Comparison of ENCODE assay signal across 9 cellular contexts in the genomic region with DNA sequence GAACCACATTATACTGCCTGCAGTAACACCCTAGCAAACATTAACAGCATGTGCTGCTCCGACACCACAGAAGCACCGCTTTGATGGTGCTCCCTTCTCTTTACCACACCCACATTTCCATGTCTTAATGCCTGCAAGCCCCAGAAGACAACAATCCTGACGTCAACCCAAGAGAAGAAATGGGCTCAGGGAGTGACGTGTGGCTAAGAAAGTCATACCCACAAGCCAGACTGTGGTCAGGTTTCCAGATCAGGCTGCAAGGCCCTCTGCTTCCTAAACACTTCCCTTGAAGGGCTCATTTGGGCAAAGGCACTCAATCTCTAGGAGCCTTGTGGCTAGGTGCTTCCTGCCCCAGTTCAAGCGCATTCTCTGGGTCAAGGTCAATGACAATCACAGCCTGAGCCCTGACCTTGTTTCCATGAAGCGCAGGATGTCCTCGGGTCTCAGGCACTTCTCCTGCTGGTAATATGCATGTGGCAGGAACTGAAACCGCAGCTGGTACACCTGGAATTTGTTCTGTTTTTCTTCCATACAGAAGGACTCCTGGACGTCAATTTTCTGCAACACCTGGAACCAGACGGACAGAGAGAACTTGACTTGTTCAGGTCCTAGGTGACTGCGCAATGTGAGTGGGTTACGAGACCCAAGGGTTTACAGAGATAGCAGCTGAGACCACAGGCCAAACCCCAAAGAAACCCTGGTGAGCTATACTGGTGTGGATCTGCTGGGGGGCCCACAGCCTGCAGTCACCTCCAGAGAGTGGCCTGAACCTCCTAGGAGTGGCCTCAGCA.
DNase-seq lines count a peak whose midpoint lies in the region; ATAC-seq, FAIRE-seq and TF ChIP-seq lines count a peak whose summit lies in the region.
"Had no signal": no experiment of that assay in that cellular context is flagged by ENCODE, and none has a peak within 500 bp of the region (broad histone marks: within the 10 kb centered on the region; RNA-seq: fewer than 3 reads in every experiment).

No MANE protein-coding gene starts in this region.

- no TSS peak for BruUV-seq in OCI-LY7 (replicated peaks; lab: Mats Ljungman, UMichigan)
- BruUV-seq in HepG2 (replicated peaks; lab: Mats Ljungman, UMichigan): no TSS peak

- CTCF ChIA-PET in OCI-LY7 (lab: Charles Lee; ENCODE audit: unreplicated experiment) (no interaction called here), HepG2 (lab: Yijun Ruan, JAX; ENCODE audit: low intra/inter-chr PET ratio, low total read pairs) (no interaction called here), RWPE1 (lab: Yijun Ruan, JAX) (interaction anchor here (0.6 kb wide), 1 partner anchor 59 kb away, joined by 6 read pairs; no protein-coding TSS in a partner anchor)

- H3K36me3 ChIP-seq in OCI-LY7 (ENCODE audit: insufficient read depth, low read length): peaks cover 87% of the 10 kb centered on the region
- peaks cover 60 to 98% of the 10 kb centered on the region in 2 experiments for H3K36me3 ChIP-seq in HepG2 (replicated peaks in 1 of 2; ENCODE audit: control insufficient read depth in 1 of 2, insufficient read depth in 2 of 2, low read length in 2 of 2)

- 96% methylated on average over 12 of the region's 12 CpGs for WGBS in HepG2 (ENCODE audit: low lambda C conversion rate)

- no peak overlapping the region for H2AFZ ChIP-seq in OCI-LY7 (ENCODE audit: low read length)
- no peak overlapping the region for H2AFZ ChIP-seq in HepG2 (ENCODE audit: low read length)

- peak; percentile 35 for DNase-seq in OCI-LY7 (ENCODE audit: low spot score)
- peak; percentile 53 to 83 for DNase-seq in activated naive CD4-positive, alpha-beta T cell treated with anti-CD3 and anti-CD28 coated beads, Interleukin-2, amount 50 U/mL, for 72 hours (ENCODE audit: low spot score in 2 of 2)
- no peak for DNase-seq in HepG2 (ENCODE audit: low spot score)
- peak; percentile 67 to 94 (median 83) for DNase-seq in stimulated activated naive CD4-positive, alpha-beta T cell (lab: John Stamatoyannopoulos, UW)
- no peak for DNase-seq in NCI-H2029 (lab: John Stamatoyannopoulos, UW)
- no peak for DNase-seq in RWPE1 (ENCODE audit: low spot score)

- TF ChIP-seq RAD21 in HepG2 (CRISPR knock-in tag; IDR thresholded peaks at IDR 0.05): no peak

- no peak for FAIRE-seq in HepG2 (lab: Jason Lieb, UNC)
- FAIRE-seq: islet of Langerhans had no signal

- H3K36me3 Mint-ChIP-seq in activated naive CD4-positive, alpha-beta T cell treated with anti-CD3 and anti-CD28 coated beads, Interleukin-2, amount 50 U/mL, for 72 hours: peaks cover 19 to 55% of the 10 kb centered on the region in 2 donors

- H3K9me2 ChIP-seq in OCI-LY7 (ENCODE audit: insufficient read depth, low read length): no peaks in the 10 kb centered on the region

- intact Hi-C loops in OCI-LY7 (cut with micrococcal nuclease; ENCODE audit: unreplicated experiment) (loop anchor here (5.0 kb wide), 2 partner anchors 149 to 584 kb away; partner anchors contain the start of gene RNF103), HepG2 (cut with micrococcal nuclease; ENCODE audit: unreplicated experiment) (no loop called here)

- in situ Hi-C loops in HepG2 (cut with HindIII; ENCODE audit: extremely low pct_ligation_motif_present, low pct_unique_long_range_greater_than_20kb): no loop called here

- TF ChIP-seq POLR2A in HepG2 (IDR thresholded peaks at IDR 0.05; ENCODE audit: insufficient read depth in 1 of 2, low read depth in 2 of 2, low read length in 2 of 2): no peak

- H3K9me3 ChIP-seq in OCI-LY7 (ENCODE audit: low read length): no peaks in the 10 kb centered on the region
- H3K9me3 ChIP-seq in HepG2 (ENCODE audit: low read length): no peaks in the 10 kb centered on the region

- TF ChIP-seq EP300 in HepG2 (IDR thresholded peaks at IDR 0.05; ENCODE audit: low read depth in 2 of 2, low read length in 2 of 2): no peak
- TF ChIP-seq EP300 in HepG2 (CRISPR knock-in tag; IDR thresholded peaks at IDR 0.05; ENCODE audit: borderline replicate concordance): no peak

- H3K4me3 ChIP-seq in OCI-LY7 (ENCODE audit: low read depth, low read length, poor library complexity, severe bottlenecking) (no peak overlapping the region), HepG2 (replicated peaks in 1 of 3; ENCODE audit: insufficient read depth in 1 of 3, low read depth in 2 of 3, low read length in 3 of 3) (no peak overlapping the region)

- POLR2A ChIA-PET in OCI-LY7 (lab: Charles Lee) (interaction anchor here (0.6 to 1.2 kb wide), 2 partner anchors 151 to 510 kb away, joined by 3 to 4 read pairs; no protein-coding TSS in a partner anchor), HepG2 (lab: Yijun Ruan, JAX) (no interaction called here), RWPE1 (lab: Yijun Ruan, JAX; ENCODE audit: low non-redundant PET) (no interaction called here)

- no peaks in the 10 kb centered on the region for H3K79me2 ChIP-seq in OCI-LY7 (ENCODE audit: insufficient read depth, low read depth, low read length)
- no peaks in the 10 kb centered on the region for H3K79me2 ChIP-seq in HepG2 (ENCODE audit: insufficient read depth, low read length)

- H3K27ac ChIP-seq in OCI-LY7 (ENCODE audit: low read depth, low read length, poor library complexity, severe bottlenecking): peak overlapping the region; percentile 98
- H3K27ac ChIP-seq in HepG2 (ENCODE audit: extremely low read length, insufficient read depth, low read length): no peak overlapping the region
- no peak overlapping the region for H3K27ac ChIP-seq in RWPE1

- no peak overlapping the region for H3K9ac ChIP-seq in HepG2 (ENCODE audit: insufficient read depth, low read depth, low read length)

- peak overlapping the region; percentile 73 to 87 for H3K27ac Mint-ChIP-seq in activated naive CD4-positive, alpha-beta T cell treated with anti-CD3 and anti-CD28 coated beads, Interleukin-2, amount 50 U/mL, for 72 hours

- no peaks in the 10 kb centered on the region for H3K27me3 ChIP-seq in HepG2 (ENCODE audit: control insufficient read depth in 1 of 2, insufficient read depth in 2 of 2, low read length in 2 of 2)

- H3K9me3 Mint-ChIP-seq in activated naive CD4-positive, alpha-beta T cell treated with anti-CD3 and anti-CD28 coated beads, Interleukin-2, amount 50 U/mL, for 72 hours: no peaks in the 10 kb centered on the region

- ATAC-seq in GM18861 (IDR thresholded peaks at IDR 0.05; ENCODE audit: unreplicated experiment) (peak; percentile 36), HepG2 (no peak), HG03439 (IDR thresholded peaks at IDR 0.05; ENCODE audit: unreplicated experiment) (no peak)
- peak; percentile 70 to 72 for ATAC-seq in activated naive CD4-positive, alpha-beta T cell treated with anti-CD3 and anti-CD28 coated beads, Interleukin-2, amount 50 U/mL, for 72 hours

- peak overlapping the region; percentile 84 for H3K4me2 ChIP-seq in OCI-LY7 (ENCODE audit: low read length)
- H3K4me2 ChIP-seq in HepG2 (ENCODE audit: low read depth, low read length): no peak overlapping the region

- H4K20me1 ChIP-seq in OCI-LY7 (ENCODE audit: insufficient read depth, low read length) (no peaks in the 10 kb centered on the region), HepG2 (ENCODE audit: insufficient read depth, low read length) (no peaks in the 10 kb centered on the region)

- TF ChIP-seq CTCF in OCI-LY7 (conservative IDR thresholded peaks at IDR 0.05; ENCODE audit: low read length): no peak
- no peak for TF ChIP-seq CTCF in HepG2 (CRISPR knock-in tag; IDR thresholded peaks at IDR 0.05)
- TF ChIP-seq CTCF in RWPE1 (conservative IDR thresholded peaks at IDR 0.05; ENCODE audit: low read depth): no peak

- H3K4me1 ChIP-seq in OCI-LY7 (ENCODE audit: insufficient read depth, low read length, poor library complexity, severe bottlenecking): peaks cover 61% of the 10 kb centered on the region
- H3K4me1 ChIP-seq in HepG2 (ENCODE audit: insufficient read depth, low read length): no peaks in the 10 kb centered on the region

TF ChIP-seq in HepG2, 621 proteins besides CTCF, POLR2A, EP300 and RAD21:
- TF ChIP-seq RBM22 (optimal IDR thresholded peaks at IDR 0.05; ENCODE audit: low read length): peak; percentile 52
- no peak for TF ChIP-seq ZNF317 (CRISPR knock-in tag; IDR thresholded peaks at IDR 0.05)
TF ChIP-seq in HepG2: peak in this region for 1.

Comparison
In these comparisons a context has a peak if more than half of its experiments do, and no peak if none do; other contexts are left out.
1. ATAC-seq: peak in GM18861 (single experiment) and activated naive CD4-positive, alpha-beta T cell treated with anti-CD3 and anti-CD28 coated beads, Interleukin-2, amount 50 U/mL, for 72 hours (2 of 2); none in HepG2 (single experiment) and HG03439 (single experiment).
2. DNase-seq: peak in OCI-LY7 (single experiment), activated naive CD4-positive, alpha-beta T cell treated with anti-CD3 and anti-CD28 coated beads, Interleukin-2, amount 50 U/mL, for 72 hours (2 of 2) and stimulated activated naive CD4-positive, alpha-beta T cell (6 of 6); none in HepG2 (single experiment), NCI-H2029 (single experiment) and RWPE1 (single experiment).